ENCODE assay signal across 20 cellular contexts in genomic region chr7:84041649-84042048, GRCh38.
DNase-seq lines count a peak whose midpoint lies in the region; ATAC-seq, FAIRE-seq and TF ChIP-seq lines count a peak whose summit lies in the region.
"Had no signal": no experiment of that assay in that cellular context is flagged by ENCODE, and none has a peak within 500 bp of the region (broad histone marks: within the 10 kb centered on the region; RNA-seq: fewer than 3 reads in every experiment).

No MANE protein-coding gene starts in this region.

- no peak overlapping the region for H4K91ac ChIP-seq in trophoblast cell (ENCODE audit: low read depth, low read length)

- no peak overlapping the region for H4K12ac ChIP-seq in trophoblast cell (ENCODE audit: low read depth, low read length)

- peak overlapping the region; percentile 53 for H3K4me2 ChIP-seq in PC-3 (ENCODE audit: low read length)
- no peak overlapping the region for H3K4me2 ChIP-seq in trophoblast cell (ENCODE audit: low read length)

- H2BK5ac ChIP-seq in trophoblast cell (ENCODE audit: low read depth, low read length, poor library complexity) = no peak overlapping the region

- H2BK12ac ChIP-seq in trophoblast cell (ENCODE audit: low read length) = no peak overlapping the region

- TSS peak; percentile 22 for BruUV-seq in PC-3 (replicated peaks; lab: Mats Ljungman, UMichigan)

- no peak for DNase-seq in D721Med (ENCODE audit: insufficient read length, low spot score)
- DNase-seq in PC-3 = no peak
- DNase-seq in trophoblast cell = no peak
- DNase-seq in HPDE6-E6E7 (ENCODE audit: extremely low spot score) = no peak
- DNase-seq in stimulated activated CD4-positive, alpha-beta T cell treated with anti-CD3 and anti-CD28 coated beads, Interleukin-4, amount 100 ng/mL, for 4 hours = no peak
- DNase-seq: activated CD4-positive, alpha-beta T cell treated with anti-CD3 and anti-CD28 coated beads, Interleukin-2, amount 10 ng/mL, durations not matched to agents 7 days and 5 days; activated naive CD4-positive, alpha-beta T cell treated with anti-CD3 and anti-CD28 coated beads for 36 hours; activated T-cell treated with anti-CD3 and anti-CD28 coated beads, Interleukin-2, amount 50 U/mL, for 72 hours; amygdala; NCI-H2029; NCI-H345; NCI-H774; stimulated activated CD4-positive, alpha-beta T cell treated with anti-CD3 and anti-CD28 coated beads, Interleukin-1b, Interleukin-23, amount 100 ng/mL, for 48 hours had no signal

- no peaks in the 10 kb centered on the region for H3K27me3 ChIP-seq in PC-3 (ENCODE audit: low read length)
- H3K27me3 ChIP-seq in ectodermal cell (ENCODE audit: control insufficient read depth, insufficient read depth, low read length, poor library complexity, severe bottlenecking) = no peaks in the 10 kb centered on the region
- H3K27me3 ChIP-seq in trophoblast cell (ENCODE audit: insufficient read depth, low read length) = no peaks in the 10 kb centered on the region
- H3K27me3 ChIP-seq: cardiac muscle cell, neutrophil had no signal

- intact Hi-C loops in PC-3 (cut with micrococcal nuclease) = no loop called here

- H3K14ac ChIP-seq in trophoblast cell (ENCODE audit: low read length) = no peak overlapping the region

- FAIRE-seq in D721Med (lab: Jason Lieb, UNC) = peak; percentile 41
- FAIRE-seq: HTR-8/SVneo had no signal

- no peak overlapping the region for H3K23ac ChIP-seq in trophoblast cell (ENCODE audit: low read length)

- TF ChIP-seq CTCF in D721Med (IDR thresholded peaks at IDR 0.05; ENCODE audit: insufficient read depth, missing control alignments) = no peak
- no peak for TF ChIP-seq CTCF in PC-3 (conservative IDR thresholded peaks at IDR 0.05; ENCODE audit: low read depth, low read length)

- CTCF ChIA-PET in PC-3 (lab: Charles Lee) = no interaction called here

- H2AK5ac ChIP-seq in trophoblast cell (ENCODE audit: low read length) = no peak overlapping the region

- no peak overlapping the region for H2BK120ac ChIP-seq in trophoblast cell (ENCODE audit: insufficient read depth, low read length, poor library complexity)

- H3K9ac ChIP-seq in PC-3 (ENCODE audit: low read length) = peak overlapping the region; percentile 64
- no peak overlapping the region for H3K9ac ChIP-seq in trophoblast cell (ENCODE audit: low read length)

- H4K20me1 ChIP-seq in PC-3 (ENCODE audit: low read length) = no peaks in the 10 kb centered on the region

- peaks cover 1% of the 10 kb centered on the region for H3K79me1 ChIP-seq in trophoblast cell (ENCODE audit: low read length)

- peak overlapping the region; percentile 38; the same call in 1 of the 2 replicates for H2AFZ ChIP-seq in PC-3 (ENCODE audit: low read length)
- no peak overlapping the region for H2AFZ ChIP-seq in trophoblast cell (ENCODE audit: insufficient read depth, low read length, poor library complexity)

- no peak overlapping the region for H3K18ac ChIP-seq in trophoblast cell (ENCODE audit: low read length)

- H3K79me2 ChIP-seq in PC-3 (ENCODE audit: low read length) (no peaks in the 10 kb centered on the region), trophoblast cell (ENCODE audit: control insufficient read depth, insufficient read depth, low read length, poor library complexity) (no peaks in the 10 kb centered on the region)

- H3K27ac ChIP-seq in PC-3 (ENCODE audit: low read length) (peak overlapping the region; percentile 95), ectodermal cell (ENCODE audit: insufficient read depth, low read depth, low read length, poor library complexity, severe bottlenecking) (peak overlapping the region; percentile 9), trophoblast cell (ENCODE audit: low read depth, low read length) (peak overlapping the region; percentile 14)
- H3K27ac ChIP-seq: cardiac muscle cell, neutrophil, VCaP had no signal

- POLR2A ChIA-PET in PC-3 (lab: Charles Lee; ENCODE audit: unreplicated experiment) = interaction anchor here (0.7 kb wide), 1 partner anchor 17 kb away, joined by 3 read pairs; no protein-coding TSS in a partner anchor

- 90 to 98% methylated on average over 4 to 5 of the region's 5 CpGs for WGBS in ectodermal cell, 2 experiments
- WGBS in trophoblast cell (ENCODE audit: extremely low coverage, insufficient coverage, insufficient read length) = no CpG with 5 or more reads among the region's 5 CpGs

- H3K9me2 ChIP-seq in PC-3 (replicated peaks; ENCODE audit: low read length) = no peaks in the 10 kb centered on the region

- H3K36me3 ChIP-seq in PC-3 (ENCODE audit: low read depth, low read length) = no peaks in the 10 kb centered on the region; the same call in 1 of the 2 replicates
- H3K36me3 ChIP-seq in ectodermal cell (ENCODE audit: control insufficient read depth, insufficient read depth, low read length) = no peaks in the 10 kb centered on the region
- H3K36me3 ChIP-seq in trophoblast cell (ENCODE audit: control insufficient read depth in 1 of 2, insufficient read depth in 2 of 2, low read length in 2 of 2) = no peaks in the 10 kb centered on the region
- H3K36me3 ChIP-seq: cardiac muscle cell, neutrophil had no signal

- peaks cover 7% of the 10 kb centered on the region for H3F3A ChIP-seq in PC-3 (ENCODE audit: low read length, unreplicated experiment)

- H4K8ac ChIP-seq in trophoblast cell (ENCODE audit: low read depth, low read length) = no peak overlapping the region

- H3K4me1 ChIP-seq in PC-3 (ENCODE audit: insufficient read depth, low read length) = peaks cover 30% of the 10 kb centered on the region
- peaks cover 22% of the 10 kb centered on the region for H3K4me1 ChIP-seq in ectodermal cell (ENCODE audit: control insufficient read depth, insufficient read depth, low read length)
- peaks cover 0 to 2% of the 10 kb centered on the region in 2 experiments for H3K4me1 ChIP-seq in trophoblast cell (ENCODE audit: control insufficient read depth in 1 of 2, insufficient read depth in 2 of 2, low read length in 2 of 2)

- no peak overlapping the region for H3K4ac ChIP-seq in trophoblast cell (ENCODE audit: low read depth, low read length)

- H3K4me3 ChIP-seq in PC-3 (ENCODE audit: low read length) (no peak overlapping the region), ectodermal cell (ENCODE audit: insufficient read depth, low read depth, low read length) (no peak overlapping the region), trophoblast cell (ENCODE audit: low read depth, low read length) (no peak overlapping the region)
- H3K4me3 ChIP-seq: cardiac muscle cell, lung had no signal

- H3K9me3 ChIP-seq in PC-3 (ENCODE audit: low read length) (no peaks in the 10 kb centered on the region), ectodermal cell (ENCODE audit: control insufficient read depth, low read length) (no peaks in the 10 kb centered on the region), trophoblast cell (ENCODE audit: insufficient read depth, low read depth, low read length) (no peaks in the 10 kb centered on the region)
- H3K9me3 ChIP-seq: neutrophil had no signal

- ATAC-seq in PC-3 = peak; percentile 6; the same call in 1 of the 2 replicates
- no peak for ATAC-seq in HG02973 (IDR thresholded peaks at IDR 0.05; ENCODE audit: unreplicated experiment)
- ATAC-seq: activated T-cell treated with anti-CD3 and anti-CD28 coated beads, Interleukin-2, amount 50 U/mL, for 72 hours had no signal

Comparison
In these comparisons a context has a peak if more than half of its experiments do, and no peak if none do; other contexts are left out.
1. H3K27ac ChIP-seq: peak in every context shown above with its lines; median percentile 95 in PC-3; 14 in trophoblast cell; 9 in ectodermal cell.